1 cellular context compared by ENCODE assay signal in genomic region chr12:31966558-31967205, GRCh38.
TF ChIP-seq lines count a peak whose summit lies in the region.

No MANE protein-coding gene starts in this region.

TF ChIP-seq in H1, 55 proteins besides CTCF, POLR2A, EP300 and RAD21:
- TF ChIP-seq POU5F1 (IDR thresholded peaks at IDR 0.05; ENCODE audit: low read depth, low read length), result no peak
- TF ChIP-seq KDM5A (IDR thresholded peaks at IDR 0.05; ENCODE audit: low read length), result no peak
- no peak for TF ChIP-seq TEAD4 (IDR thresholded peaks at IDR 0.05; ENCODE audit: low read depth, low read length)
- no peak for TF ChIP-seq CHD1 (IDR thresholded peaks at IDR 0.05; ENCODE audit: low read depth, low read length)
- TF ChIP-seq CBX5 (IDR thresholded peaks at IDR 0.05; ENCODE audit: low read depth, low read length), result no peak
- TF ChIP-seq SP2 (IDR thresholded peaks at IDR 0.05; ENCODE audit: low read length), result no peak
- TF ChIP-seq BCL11A (IDR thresholded peaks at IDR 0.05; ENCODE audit: low read depth in 2 of 2, low read length in 2 of 2), result no peak
- TF ChIP-seq SRF (IDR thresholded peaks at IDR 0.05; ENCODE audit: low read depth, low read length), result no peak
- no peak for TF ChIP-seq RNF2 (IDR thresholded peaks at IDR 0.05; ENCODE audit: borderline replicate concordance, low read depth, low read length, missing control alignments, poor library complexity, severe bottlenecking)
- no peak for TF ChIP-seq MAFK (IDR thresholded peaks at IDR 0.05; ENCODE audit: low read depth, low read length)
- TF ChIP-seq CHD2 (IDR thresholded peaks at IDR 0.05; ENCODE audit: low read length), result no peak
